In genomic region chr16:31276600-31276999, GRCh38 we compare ENCODE assay signal across 23 cellular contexts. TPM values are rescaled to one million over a fixed set of nuclear protein-coding genes. Genes with fewer than 3 reads are reported as not detected.
"Had no signal": no experiment of that assay in that cellular context is flagged by ENCODE, and none has a peak within 500 bp of the region (broad histone marks: within the 10 kb centered on the region; RNA-seq: fewer than 3 reads in every experiment).

No MANE protein-coding gene starts in this region.

- DNase-seq: IMR-90, Karpas-422, KG1, MG63, NCI-H1092 treated with DMSO at 0.1 percent for 48 hours, NCI-H1436, NCI-H187, NCI-H2029, NCI-H2081 treated with DMSO at 0.1 percent for 48 hours, NCI-H2171, NCI-H226, NCI-H446, NCI-H510A, NCI-H524 treated with DMSO at 0.1 percent for 48 hours, NCI-H69, NCI-H774, Right ventricle myocardium superior, RPMI8226, SIG-M5 had no signal

- H3K4me1 ChIP-seq: SJSA1 had no signal

- H3K36me3 ChIP-seq: MG63, SJSA1 had no signal

- ATAC-seq: HepG2 had no signal

- H3K9me3 ChIP-seq: SJSA1 had no signal

- H3K4me3 ChIP-seq: MG63, SJSA1, SK-N-MC had no signal

- H3K27ac ChIP-seq: SJSA1, SK-N-MC had no signal

- H3K27me3 ChIP-seq: SJSA1 had no signal

RNA-seq across cellular contexts. Expression of gene ITGAM, which starts 16.8 kb away (rescaled TPM):
- polyA plus RNA-seq: IMR-90 had no signal

RNA-seq across cellular contexts. Expression of gene PYDC1, which starts 59.7 kb away (rescaled TPM):
- total RNA-seq: HepG2, HT1080, IMR-90, Right ventricle myocardium superior, SJSA1 had no signal
- polyA plus RNA-seq: HepG2, IMR-90 had no signal
